Comparison of ENCODE assay signal across 14 cellular contexts in genomic region chr14:101031721-101032120, GRCh38.
DNase-seq lines count a peak whose midpoint lies in the region; ATAC-seq and TF ChIP-seq lines count a peak whose summit lies in the region.
"Had no signal": no experiment of that assay in that cellular context is flagged by ENCODE, and none has a peak within 500 bp of the region (broad histone marks: within the 10 kb centered on the region; RNA-seq: fewer than 3 reads in every experiment).

No MANE protein-coding gene starts in this region.

- peaks cover 18% of the 10 kb centered on the region for H3K36me3 Mint-ChIP-seq in glutamatergic neuron (ENCODE audit: unreplicated experiment)
- H3K36me3 Mint-ChIP-seq: CD4-positive, alpha-beta memory T cell had no signal

- no peaks in the 10 kb centered on the region for H3K9me3 ChIP-seq in left ventricle myocardium inferior (replicated peaks)

- H3K27me3 ChIP-seq in left ventricle myocardium inferior (ENCODE audit: low read depth), result peaks cover 7% of the 10 kb centered on the region

- no peaks in the 10 kb centered on the region for H3K4me1 Mint-ChIP-seq in glutamatergic neuron (ENCODE audit: low read depth, unreplicated experiment)
- H3K4me1 Mint-ChIP-seq: GM23338 had no signal

- no peak overlapping the region for H3K27ac Mint-ChIP-seq in glutamatergic neuron (ENCODE audit: unreplicated experiment)
- H3K27ac Mint-ChIP-seq: CD4-positive, alpha-beta memory T cell; GM23338 had no signal

- H3K27ac ChIP-seq in left ventricle myocardium inferior (replicated peaks), result no peak overlapping the region

- peaks cover 3% of the 10 kb centered on the region for H3K27me3 Mint-ChIP-seq in glutamatergic neuron (ENCODE audit: unreplicated experiment)
- H3K27me3 Mint-ChIP-seq: CD4-positive, alpha-beta memory T cell had no signal

- no peak overlapping the region for H3K4me3 ChIP-seq in left ventricle myocardium inferior
- H3K4me3 ChIP-seq: GM12878, GM23338 had no signal

- DNase-seq in left ventricle myocardium inferior (peak; percentile 2), left cardiac atrium (no peak), glutamatergic neuron (peak; percentile 1), sciatic nerve (ENCODE audit: low spot score) (peak; percentile 47)
- no peak for DNase-seq in effector CD8-positive, alpha-beta T cell (lab: John Stamatoyannopoulos, UW)
- DNase-seq: ACHN; C1 segment of cervical spinal cord; CD4-positive, alpha-beta memory T cell; DMS79; H7 had no signal

- intact Hi-C loops in left ventricle myocardium inferior (cut with micrococcal nuclease) (no loop called here), left cardiac atrium (cut with DNase I) (no loop called here), sciatic nerve (cut with DNase I) (no loop called here)

- peaks cover 1% of the 10 kb centered on the region for H3K9me3 Mint-ChIP-seq in glutamatergic neuron (ENCODE audit: unreplicated experiment)

- ATAC-seq in left cardiac atrium (no peak), sciatic nerve (no peak), HG03175 (IDR thresholded peaks at IDR 0.05; ENCODE audit: unreplicated experiment) (no peak), HG02884 (IDR thresholded peaks at IDR 0.05; ENCODE audit: unreplicated experiment) (no peak)
- ATAC-seq: GM12878, GM23338 had no signal

- H3K4me1 ChIP-seq in left ventricle myocardium inferior, result no peaks in the 10 kb centered on the region

- TF ChIP-seq CTCF in left ventricle myocardium inferior (IDR thresholded peaks at IDR 0.05; ENCODE audit: borderline replicate concordance) (no peak), glutamatergic neuron (IDR thresholded peaks at IDR 0.05; ENCODE audit: partially characterized antibody, unreplicated experiment) (no peak)

- no peak overlapping the region for H3K4me3 Mint-ChIP-seq in glutamatergic neuron (ENCODE audit: unreplicated experiment)
- H3K4me3 Mint-ChIP-seq: CD4-positive, alpha-beta memory T cell; GM23338 had no signal

- no peaks in the 10 kb centered on the region for H3K36me3 ChIP-seq in left ventricle myocardium inferior

Comparison
In these comparisons a context has a peak if more than half of its experiments do, and no peak if none do; other contexts are left out.
1. DNase-seq: peak in left ventricle myocardium inferior (single experiment), glutamatergic neuron (single experiment) and sciatic nerve (single experiment); none in left cardiac atrium (single experiment) and effector CD8-positive, alpha-beta T cell (single experiment).